8 cellular contexts compared by ENCODE assay signal in the genomic region with DNA sequence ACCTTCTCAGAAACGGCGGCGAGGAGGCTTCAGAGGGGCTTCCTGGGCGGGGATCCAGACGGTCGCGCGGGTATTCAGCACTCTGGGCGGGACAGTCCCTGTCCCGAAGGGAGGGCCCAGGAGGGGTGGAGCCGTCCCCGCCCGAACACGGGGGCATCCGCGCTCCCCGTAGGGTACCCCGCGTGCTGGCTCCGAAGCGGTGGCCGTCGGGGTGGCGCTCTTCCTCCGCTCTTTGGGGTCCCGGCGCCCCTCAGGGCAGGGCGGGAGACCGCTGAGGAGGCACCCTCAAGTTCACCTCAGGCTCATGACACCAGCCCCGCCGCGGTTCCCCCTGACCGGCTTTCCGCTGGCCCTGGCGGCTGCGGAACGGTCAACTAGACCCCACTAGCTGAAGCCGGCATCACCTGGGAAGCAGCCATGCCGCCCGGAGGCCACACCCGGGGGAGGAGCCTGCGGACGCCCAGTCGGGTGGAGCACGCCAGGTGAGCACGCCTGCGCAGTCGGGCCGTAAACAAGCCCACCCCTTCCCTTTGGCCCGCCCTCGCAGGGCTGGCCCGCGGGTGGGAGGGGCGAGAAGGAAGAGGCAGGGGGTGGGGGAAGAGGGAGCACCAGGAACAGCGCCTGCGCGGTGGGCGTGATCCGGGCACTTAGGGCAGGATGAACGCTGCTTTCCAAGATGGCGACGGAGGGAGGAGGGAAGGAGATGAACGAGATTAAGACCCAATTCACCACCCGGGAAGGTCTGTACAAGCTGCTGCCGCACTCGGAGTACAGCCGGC. TPM values are rescaled to one million over a fixed set of nuclear protein-coding genes. Genes with fewer than 3 reads are reported as not detected.
DNase-seq lines count a peak whose midpoint lies in the region; ATAC-seq, FAIRE-seq and TF ChIP-seq lines count a peak whose summit lies in the region.

A gene with protein sequence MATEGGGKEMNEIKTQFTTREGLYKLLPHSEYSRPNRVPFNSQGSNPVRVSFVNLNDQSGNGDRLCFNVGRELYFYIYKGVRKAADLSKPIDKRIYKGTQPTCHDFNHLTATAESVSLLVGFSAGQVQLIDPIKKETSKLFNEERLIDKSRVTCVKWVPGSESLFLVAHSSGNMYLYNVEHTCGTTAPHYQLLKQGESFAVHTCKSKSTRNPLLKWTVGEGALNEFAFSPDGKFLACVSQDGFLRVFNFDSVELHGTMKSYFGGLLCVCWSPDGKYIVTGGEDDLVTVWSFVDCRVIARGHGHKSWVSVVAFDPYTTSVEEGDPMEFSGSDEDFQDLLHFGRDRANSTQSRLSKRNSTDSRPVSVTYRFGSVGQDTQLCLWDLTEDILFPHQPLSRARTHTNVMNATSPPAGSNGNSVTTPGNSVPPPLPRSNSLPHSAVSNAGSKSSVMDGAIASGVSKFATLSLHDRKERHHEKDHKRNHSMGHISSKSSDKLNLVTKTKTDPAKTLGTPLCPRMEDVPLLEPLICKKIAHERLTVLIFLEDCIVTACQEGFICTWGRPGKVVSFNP (plus strand): TSS at position 650 of the 779 bp plus-strand sequence. CDS start 27 bp downstream, at position 677.

- CTCF ChIA-PET in HepG2 (lab: Yijun Ruan, JAX; ENCODE audit: low intra/inter-chr PET ratio, low total read pairs) = no interaction called here

- H3K4me3 Mint-ChIP-seq in dendritic cell treated with granulocyte-macrophage colony-stimulating factor and Interleukin-4, amounts not matched to agents 40 ng/mL and 50 ng/mL, for 4 days = peak within 1 kb of the TSS; percentile 92

- H3K36me3 ChIP-seq in HepG2 (replicated peaks in 1 of 2; ENCODE audit: control insufficient read depth in 1 of 2, insufficient read depth in 2 of 2, low read length in 2 of 2) = peaks cover 0 to 8% of the 10 kb centered on the region in 2 experiments; a peak in 1 of 5 replicates

- peak within 1 kb of the TSS; percentile 84 for H2AFZ ChIP-seq in HepG2 (ENCODE audit: low read length)

- peaks cover 16% of the 10 kb centered on the region for H3K4me1 Mint-ChIP-seq in dendritic cell treated with granulocyte-macrophage colony-stimulating factor and Interleukin-4, amounts not matched to agents 40 ng/mL and 50 ng/mL, for 4 days (ENCODE audit: low read depth)

- in situ Hi-C loops in HepG2 (cut with HindIII; ENCODE audit: extremely low pct_ligation_motif_present, low pct_unique_long_range_greater_than_20kb) = no loop called here

- intact Hi-C loops in dendritic cell treated with granulocyte-macrophage colony-stimulating factor and Interleukin-4, amounts not matched to agents 40 ng/mL and 50 ng/mL, for 4 days (cut with micrococcal nuclease) = no loop called here
- intact Hi-C loops in HepG2 (cut with micrococcal nuclease; ENCODE audit: unreplicated experiment) = loop anchor here (5.0 kb wide), 2 partner anchors 68 to 178 kb away; partner anchors contain the start of gene ZNF839

- H4K20me1 ChIP-seq in HepG2 (ENCODE audit: insufficient read depth, low read length) = peaks cover 10% of the 10 kb centered on the region; the same call in 1 of the 2 replicates

- peak; percentile 70 for TF ChIP-seq CTCF in HepG2 (CRISPR knock-in tag; IDR thresholded peaks at IDR 0.05)

- H3K27me3 Mint-ChIP-seq in dendritic cell treated with granulocyte-macrophage colony-stimulating factor and Interleukin-4, amounts not matched to agents 40 ng/mL and 50 ng/mL, for 4 days = peaks cover 12% of the 10 kb centered on the region

- FAIRE-seq in HepG2 (lab: Jason Lieb, UNC) = peak; percentile 85

- H3K4me2 ChIP-seq in HepG2 (ENCODE audit: low read depth, low read length) = peak within 1 kb of the TSS; percentile 81

- peak; percentile 99 for DNase-seq in CD1c-positive myeloid dendritic cell (ENCODE audit: extremely low spot score)
- DNase-seq in NCI-H748 (lab: John Stamatoyannopoulos, UW; ENCODE audit: unreplicated experiment) = peak; percentile 99
- DNase-seq in activated CD4-positive, alpha-beta T cell treated with anti-CD3 and anti-CD28 coated beads, Interleukin-2, amount 50 U/mL, for 1 hour = peak; percentile 99
- peak; percentile 95 for DNase-seq in HepG2 (ENCODE audit: low spot score)
- peak; percentile 99 for DNase-seq in stimulated activated CD4-positive, alpha-beta T cell treated with anti-CD3 and anti-CD28 coated beads, Interleukin-4, amount 100 ng/mL, for 1 hour

- peak within 1 kb of the TSS; percentile 78 for H3K27ac ChIP-seq in HepG2 (ENCODE audit: extremely low read length, insufficient read depth, low read length)

- H3K27me3 ChIP-seq in HepG2 (ENCODE audit: control insufficient read depth in 1 of 2, insufficient read depth in 2 of 2, low read length in 2 of 2) = no peaks in the 10 kb centered on the region; a peak in 1 of 5 replicates

- H3K9ac ChIP-seq in HepG2 (ENCODE audit: insufficient read depth, low read depth, low read length) = peak within 1 kb of the TSS; percentile 97

- TF ChIP-seq POLR2A in HepG2 (IDR thresholded peaks at IDR 0.05; ENCODE audit: insufficient read depth in 1 of 2, low read depth in 2 of 2, low read length in 2 of 2) = peak; percentile 71 to 78

- H3K9me3 ChIP-seq in HepG2 (ENCODE audit: low read length) = no peaks in the 10 kb centered on the region

- peaks cover 28% of the 10 kb centered on the region for H3K36me3 Mint-ChIP-seq in dendritic cell treated with granulocyte-macrophage colony-stimulating factor and Interleukin-4, amounts not matched to agents 40 ng/mL and 50 ng/mL, for 4 days (ENCODE audit: low read depth)

- peak within 1 kb of the TSS; percentile 95 to 99 (median 99) for H3K4me3 ChIP-seq in HepG2 (replicated peaks in 1 of 3; ENCODE audit: insufficient read depth in 1 of 3, low read depth in 2 of 3, low read length in 3 of 3)

- 2% methylated on average over 20 of the region's 67 CpGs for WGBS in HepG2 (ENCODE audit: low lambda C conversion rate)

- TSS peak; percentile 75 for BruUV-seq in HepG2 (replicated peaks; lab: Mats Ljungman, UMichigan)

- POLR2A ChIA-PET in HepG2 (lab: Yijun Ruan, JAX) = interaction anchor here (0.6 to 1.5 kb wide), 4 partner anchors 13 to 178 kb away, joined by 3 to 5 read pairs (median 4); no protein-coding TSS in a partner anchor

- peak within 1 kb of the TSS; percentile 95 for H3K27ac Mint-ChIP-seq in dendritic cell treated with granulocyte-macrophage colony-stimulating factor and Interleukin-4, amounts not matched to agents 40 ng/mL and 50 ng/mL, for 4 days

- ATAC-seq in GM19372 (IDR thresholded peaks at IDR 0.05; ENCODE audit: low read depth, unreplicated experiment) (peak; percentile 87), HG03558 (IDR thresholded peaks at IDR 0.05; ENCODE audit: extremely low read depth, unreplicated experiment) (peak; percentile 70), HepG2 (peak; percentile 94)

- no peaks in the 10 kb centered on the region for H3K9me3 Mint-ChIP-seq in dendritic cell treated with granulocyte-macrophage colony-stimulating factor and Interleukin-4, amounts not matched to agents 40 ng/mL and 50 ng/mL, for 4 days

- TF ChIP-seq EP300 in HepG2 (IDR thresholded peaks at IDR 0.05; ENCODE audit: low read depth in 2 of 2, low read length in 2 of 2) = no peak
- TF ChIP-seq EP300 in HepG2 (CRISPR knock-in tag; IDR thresholded peaks at IDR 0.05; ENCODE audit: borderline replicate concordance) = peak; percentile 23; the same call in 1 of the 2 replicates

- H3K4me1 ChIP-seq in HepG2 (ENCODE audit: insufficient read depth, low read length) = peaks cover 15% of the 10 kb centered on the region

- TF ChIP-seq RAD21 in HepG2 (CRISPR knock-in tag; IDR thresholded peaks at IDR 0.05) = peak; percentile 14; the same call in 1 of the 2 replicates

- H3K79me2 ChIP-seq in HepG2 (ENCODE audit: insufficient read depth, low read length) = peaks cover 44% of the 10 kb centered on the region

RNA-seq across cellular contexts. Expression of the gene that starts here (rescaled TPM):
- 23.2 and 30.5 TPM in 2 replicates for total RNA-seq in HepG2 (2016; rRNA removed; fragmentation: Illumina TruSeq; extraction: Trizol)
- 24.1 and 25.7 TPM in 2 replicates for total RNA-seq in HepG2 (2016; cell fraction: cytosol; rRNA removed; fragmentation: Illumina TruSeq; extraction: Trizol; ENCODE audit: low read depth)
- total RNA-seq in HepG2 (2016; cell fraction: insoluble cytoplasmic fraction; rRNA removed; fragmentation: Illumina TruSeq; extraction: Trizol) = 25.8 and 28.7 TPM in 2 replicates
- total RNA-seq in HepG2 (2016; cell fraction: membrane; rRNA removed; fragmentation: Illumina TruSeq; extraction: Trizol) = 29.7 and 34.1 TPM in 2 replicates
- total RNA-seq in HepG2 (2016; cell fraction: nucleus; rRNA removed; fragmentation: Illumina TruSeq; extraction: Trizol) = 22.4 and 24.2 TPM in 2 replicates
- 10.4 and 11.6 TPM in 2 replicates for polyA plus RNA-seq in HepG2 (2011; rRNA removed)
- polyA plus RNA-seq in HepG2 (2011; cell fraction: cytosol; rRNA removed) = 9.4 and 10.2 TPM in 2 replicates
- polyA plus RNA-seq in HepG2 (2011; cell fraction: nucleus; rRNA removed) = 11.4 and 12.2 TPM in 2 replicates
- polyA plus RNA-seq in HepG2 (2012) = 10.7 and 12.8 TPM in 2 replicates
- 3.0 and 3.7 TPM in 2 replicates for polyA plus RNA-seq in HepG2 (2016; cell fraction: cytosol; fragmentation: Illumina TruSeq; extraction: Trizol; ENCODE audit: low read depth)
- polyA plus RNA-seq in HepG2 (2016; cell fraction: insoluble cytoplasmic fraction; fragmentation: Illumina TruSeq; extraction: Trizol; ENCODE audit: low read depth) = 25.3 and 26.3 TPM in 2 replicates
- polyA plus RNA-seq in HepG2 (2016; cell fraction: membrane; fragmentation: Illumina TruSeq; extraction: Trizol; ENCODE audit: low read depth) = 7.5 and 8.4 TPM in 2 replicates
- 25.1 and 26.7 TPM in 2 replicates for polyA plus RNA-seq in HepG2 (2016; cell fraction: nucleus; fragmentation: Illumina TruSeq; extraction: Trizol; ENCODE audit: insufficient read depth, low read depth)
- polyA minus RNA-seq in HepG2 (2011; rRNA and poly(A)+ RNA removed; ENCODE audit: low replicate concordance) = 27.9 and 31.3 TPM in 2 replicates
- 14.9 and 18.5 TPM in 2 replicates for polyA minus RNA-seq in HepG2 (2011; cell fraction: cytosol; rRNA and poly(A)+ RNA removed)
- 27.6 and 29.8 TPM in 2 replicates for polyA minus RNA-seq in HepG2 (2011; cell fraction: nucleus; rRNA and poly(A)+ RNA removed)

Comparison
In these comparisons a context has a peak if more than half of its experiments do, and no peak if none do; other contexts are left out.
1. Peak in every context shown above with its lines: DNase-seq, ATAC-seq, H3K4me3 ChIP-seq and H3K27ac ChIP-seq.